ENCODE assay signal across 8 cellular contexts in genomic region chr12:92927055-92927435, GRCh38. TPM values are rescaled to one million over a fixed set of nuclear protein-coding genes. Genes with fewer than 3 reads are reported as not detected.
DNase-seq lines count a peak whose midpoint lies in the region; ATAC-seq and TF ChIP-seq lines count a peak whose summit lies in the region.

No MANE protein-coding gene starts in this region.

- ATAC-seq in GM19395 (IDR thresholded peaks at IDR 0.05; ENCODE audit: unreplicated experiment) (peak; percentile 22), memory B cell (ENCODE audit: low read depth) (no peak), GM19467 (IDR thresholded peaks at IDR 0.05; ENCODE audit: unreplicated experiment) (no peak)
- ATAC-seq in stimulated activated memory B cell treated with anti-CD40 and anti-IgM and Interleukin-4, amounts not matched to agents 10 μg/mL and 1 μg/mL and 100 μg/mL, for 72 hours: no peak

- H3K36me3 Mint-ChIP-seq in memory B cell: peaks cover 8% of the 10 kb centered on the region
- H3K36me3 Mint-ChIP-seq in stimulated activated memory B cell treated with anti-CD40 and anti-IgM and Interleukin-4, amounts not matched to agents 10 μg/mL and 1 μg/mL and 100 μg/mL, for 72 hours: peaks cover 16% of the 10 kb centered on the region

- peaks cover 31% of the 10 kb centered on the region for H3K4me1 Mint-ChIP-seq in memory B cell
- H3K4me1 Mint-ChIP-seq in stimulated activated memory B cell treated with anti-CD40 and anti-IgM and Interleukin-4, amounts not matched to agents 10 μg/mL and 1 μg/mL and 100 μg/mL, for 72 hours: peaks cover 54% of the 10 kb centered on the region

- H3K27me3 Mint-ChIP-seq in memory B cell: no peaks in the 10 kb centered on the region
- H3K27me3 Mint-ChIP-seq in stimulated activated memory B cell treated with anti-CD40 and anti-IgM and Interleukin-4, amounts not matched to agents 10 μg/mL and 1 μg/mL and 100 μg/mL, for 72 hours: no peaks in the 10 kb centered on the region

- peak overlapping the region; percentile 86 for H3K4me3 Mint-ChIP-seq in memory B cell
- H3K4me3 Mint-ChIP-seq in stimulated activated memory B cell treated with anti-CD40 and anti-IgM and Interleukin-4, amounts not matched to agents 10 μg/mL and 1 μg/mL and 100 μg/mL, for 72 hours: peak overlapping the region; percentile 89

- DNase-seq in AML-193 (lab: John Stamatoyannopoulos, UW) (peak; percentile 10 to 12), RPMI8226 (peak; percentile 31), astrocyte of the cerebellum (ENCODE audit: low read depth) (no peak), memory B cell (ENCODE audit: low spot score in 2 of 2) (peak in 1 of 2 donors; percentile 13), HT-29 (ENCODE audit: low spot score) (no peak)

- TF ChIP-seq CTCF in astrocyte of the cerebellum (IDR thresholded peaks at IDR 0.05; ENCODE audit: low read depth, low read length, missing control alignments): peak; percentile 28

- in situ Hi-C loops in astrocyte of the cerebellum (cut with HindIII; ENCODE audit: low sequenced_read_pairs): loop anchor here (5.0 kb wide), 1 partner anchor 50 kb away; no protein-coding TSS in a partner anchor

- H3K9me3 Mint-ChIP-seq in memory B cell: peaks cover 3% of the 10 kb centered on the region
- H3K9me3 Mint-ChIP-seq in stimulated activated memory B cell treated with anti-CD40 and anti-IgM and Interleukin-4, amounts not matched to agents 10 μg/mL and 1 μg/mL and 100 μg/mL, for 72 hours: no peaks in the 10 kb centered on the region

- peak overlapping the region; percentile 16 for H3K4me3 ChIP-seq in astrocyte of the cerebellum (ENCODE audit: low read depth, low read length)

- H3K27ac Mint-ChIP-seq in memory B cell: peak overlapping the region; percentile 94
- peak overlapping the region; percentile 78 for H3K27ac Mint-ChIP-seq in stimulated activated memory B cell treated with anti-CD40 and anti-IgM and Interleukin-4, amounts not matched to agents 10 μg/mL and 1 μg/mL and 100 μg/mL, for 72 hours

RNA-seq across cellular contexts. Expression of gene EEA1, which starts 2.0 kb away (rescaled TPM):
- total RNA-seq in HT-29 (2014; rRNA removed; shearing (Covaris generic)): 3.2 and 3.4 TPM in 2 replicates

Comparison
In these comparisons a context has a peak if more than half of its experiments do, and no peak if none do; other contexts are left out.
1. DNase-seq: peak in AML-193 (2 of 2) and RPMI8226 (single experiment); none in astrocyte of the cerebellum (single experiment) and HT-29 (single experiment).